In genomic region chr11:65779919-65780769, GRCh38 we compare ENCODE assay signal across 8 cellular contexts. TPM values are rescaled to one million over a fixed set of nuclear protein-coding genes. Genes with fewer than 3 reads are reported as not detected.
DNase-seq lines count a peak whose midpoint lies in the region; ATAC-seq and TF ChIP-seq lines count a peak whose summit lies in the region.

No MANE protein-coding gene starts in this region.

- H3K4me3 ChIP-seq in left lung, result peak overlapping the region; percentile 89 to 98

- H3K27ac Mint-ChIP-seq in activated CD4-positive, alpha-beta T cell treated with anti-CD3 and anti-CD28 coated beads, Interleukin-2, amount 10 ng/mL, durations not matched to agents 7 days and 5 days, result peak overlapping the region; percentile 90

- ATAC-seq in HG02970 (IDR thresholded peaks at IDR 0.05; ENCODE audit: low FRiP score, unreplicated experiment), result peak; percentile 11
- ATAC-seq in left lung, result peak; percentile 91

- peak overlapping the region; percentile 84 for H3K4me3 Mint-ChIP-seq in activated CD4-positive, alpha-beta T cell treated with anti-CD3 and anti-CD28 coated beads, Interleukin-2, amount 10 ng/mL, durations not matched to agents 7 days and 5 days

- peak; percentile 96 for TF ChIP-seq CTCF in left lung (IDR thresholded peaks at IDR 0.05)

- POLR2A ChIA-PET in activated CD4-positive, alpha-beta T cell treated with anti-CD3 and anti-CD28 coated beads, Interleukin-2, amount 10 ng/mL, durations not matched to agents 7 days and 5 days (lab: Charles Lee), result interaction anchor here (1.2 kb wide), 1 partner anchor 35 kb away, joined by 3 read pairs; no protein-coding TSS in a partner anchor

- H3K27ac ChIP-seq in left lung, result peak overlapping the region; percentile 79 to 97

- H3K36me3 Mint-ChIP-seq in activated CD4-positive, alpha-beta T cell treated with anti-CD3 and anti-CD28 coated beads, Interleukin-2, amount 10 ng/mL, durations not matched to agents 7 days and 5 days (ENCODE audit: low read depth), result peaks cover 6% of the 10 kb centered on the region

- intact Hi-C loops in left lung (cut with DNase I), result no loop called here

- peak; percentile 11 for DNase-seq in NCI-H2107 (lab: John Stamatoyannopoulos, UW)
- no peak for DNase-seq in NCI-H2107 treated with DMSO at 0.1 percent for 48 hours (lab: John Stamatoyannopoulos, UW; ENCODE audit: unreplicated experiment)
- peak; percentile 72 for DNase-seq in NCI-H345 (lab: John Stamatoyannopoulos, UW)
- peak; percentile 82 for DNase-seq in activated CD4-positive, alpha-beta T cell treated with anti-CD3 and anti-CD28 coated beads, Interleukin-2, amount 10 ng/mL, durations not matched to agents 7 days and 5 days
- DNase-seq in dedifferentiated amniotic fluid mesenchymal stem cell (ENCODE audit: extremely low spot score), result peak; percentile 64
- peak; percentile 83 to 97 for DNase-seq in left lung
- DNase-seq in stimulated activated CD4-positive, alpha-beta T cell treated with anti-CD3 and anti-CD28 coated beads, Interleukin-2, amount 100 ng/mL, for 4 hours (ENCODE audit: low read depth), result peak; percentile 50

- H3K9me3 Mint-ChIP-seq in activated CD4-positive, alpha-beta T cell treated with anti-CD3 and anti-CD28 coated beads, Interleukin-2, amount 10 ng/mL, durations not matched to agents 7 days and 5 days, result no peaks in the 10 kb centered on the region

- peaks cover 0 to 31% of the 10 kb centered on the region in 2 donors for H3K36me3 ChIP-seq in left lung

- peaks cover 18% of the 10 kb centered on the region for H3K27me3 Mint-ChIP-seq in activated CD4-positive, alpha-beta T cell treated with anti-CD3 and anti-CD28 coated beads, Interleukin-2, amount 10 ng/mL, durations not matched to agents 7 days and 5 days

- no peaks in the 10 kb centered on the region for H3K9me3 ChIP-seq in left lung

- CTCF ChIA-PET in activated CD4-positive, alpha-beta T cell treated with anti-CD3 and anti-CD28 coated beads, Interleukin-2, amount 10 ng/mL, durations not matched to agents 7 days and 5 days (lab: Charles Lee), result interaction anchor here (0.6 to 5.1 kb wide), 59 partner anchors 9 to 364 kb away, joined by 3 to 73 read pairs (median 5); partner anchors contain the start of genes BANF1, CATSPER1, CCDC85B and FIBP

- H3K4me1 ChIP-seq in left lung, result peaks cover 6 to 55% of the 10 kb centered on the region in 2 donors

- peaks cover 0 to 5% of the 10 kb centered on the region in 2 donors for H3K27me3 ChIP-seq in left lung

- H3K4me1 Mint-ChIP-seq in activated CD4-positive, alpha-beta T cell treated with anti-CD3 and anti-CD28 coated beads, Interleukin-2, amount 10 ng/mL, durations not matched to agents 7 days and 5 days, result peaks cover 13% of the 10 kb centered on the region

RNA-seq across cellular contexts. Expression of gene AP5B1, which starts 0.6 kb away (rescaled TPM):
- total RNA-seq in activated CD4-positive, alpha-beta T cell treated with anti-CD3 and anti-CD28 coated beads, Interleukin-2, amount 10 ng/mL, durations not matched to agents 7 days and 5 days, result 10 to 100 TPM; 17.4 to 20.2 TPM
- 10 to 100 TPM; 22.6 to 39.0 TPM for total RNA-seq in left lung

RNA-seq across cellular contexts. Expression of gene OVOL1, which starts 6.7 kb away (rescaled TPM):
- not detected for total RNA-seq in activated CD4-positive, alpha-beta T cell treated with anti-CD3 and anti-CD28 coated beads, Interleukin-2, amount 10 ng/mL, durations not matched to agents 7 days and 5 days
- under 1 TPM; 0.37 to 0.41 TPM for total RNA-seq in left lung

RNA-seq across cellular contexts. Expression of gene SNX32, which starts 53.6 kb away (rescaled TPM):
- 1 to 10 TPM; 2.1 to 2.2 TPM for total RNA-seq in activated CD4-positive, alpha-beta T cell treated with anti-CD3 and anti-CD28 coated beads, Interleukin-2, amount 10 ng/mL, durations not matched to agents 7 days and 5 days
- total RNA-seq in left lung, result 1 to 10 TPM in 1 of 2 donors, under 1 TPM in 1; 0.24 to 1.9 TPM

RNA-seq across cellular contexts. Expression of gene RNASEH2C, which starts 59.5 kb away (rescaled TPM):
- 10 to 100 TPM; 74.9 to 86.3 TPM for total RNA-seq in activated CD4-positive, alpha-beta T cell treated with anti-CD3 and anti-CD28 coated beads, Interleukin-2, amount 10 ng/mL, durations not matched to agents 7 days and 5 days
- total RNA-seq in left lung, result 10 to 100 TPM; 46.0 to 70.1 TPM
